ENCODE assay signal across 7 cellular contexts in the genomic region with DNA sequence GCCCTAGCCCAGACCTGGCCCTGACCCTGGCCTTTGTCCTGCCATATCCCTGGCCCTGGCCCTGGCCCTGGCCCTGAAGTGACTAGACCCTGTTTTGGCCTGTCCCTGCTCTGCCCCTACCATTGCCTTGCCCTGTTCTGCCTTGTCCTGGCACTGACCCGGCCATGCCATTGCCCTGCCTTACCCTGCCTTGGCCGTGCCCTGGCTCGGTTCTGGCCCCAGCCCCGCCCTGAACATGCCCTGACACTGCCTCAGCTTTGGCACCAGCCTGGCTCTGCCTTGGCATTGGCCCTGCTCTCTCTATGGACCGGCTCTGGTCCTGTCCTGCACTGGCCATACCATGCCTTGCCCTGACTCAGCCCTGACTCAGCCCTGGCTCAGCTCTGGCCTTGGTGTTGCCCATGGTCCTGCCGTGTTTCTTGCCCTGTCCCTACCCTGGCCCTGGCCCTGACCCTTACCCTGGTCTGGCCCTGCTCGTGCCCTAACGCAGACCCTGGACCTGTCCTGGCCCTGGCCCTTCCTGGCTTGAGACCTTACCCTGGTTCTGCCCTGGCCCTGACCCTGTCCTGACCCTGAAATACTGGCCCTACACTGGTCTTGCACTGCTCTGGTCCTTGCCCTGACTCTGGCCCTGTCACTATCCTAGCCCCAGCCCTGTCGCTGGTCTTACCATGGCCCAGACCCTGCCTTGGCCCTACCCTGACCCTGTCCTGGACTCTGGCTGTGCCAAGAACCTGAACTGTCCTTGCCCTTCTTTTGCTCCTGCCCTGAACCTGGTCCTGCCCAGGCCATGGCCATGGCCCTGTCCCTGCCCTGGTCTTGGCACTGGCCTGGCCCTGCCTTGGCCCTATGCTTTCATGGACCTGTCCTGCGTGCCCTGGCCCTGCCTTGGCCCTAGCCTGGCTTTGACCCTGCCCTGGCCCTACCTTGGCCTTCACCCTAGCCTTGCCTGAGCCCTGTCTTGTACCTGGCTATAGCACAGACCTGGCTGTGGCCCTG.
DNase-seq lines count a peak whose midpoint lies in the region; ATAC-seq and TF ChIP-seq lines count a peak whose summit lies in the region.
"Not testable (repeated sequence)": the region's sequence is repeated elsewhere in the genome, so short reads cannot be mapped to it uniquely, and the experiment has no call there.

No MANE protein-coding gene starts in this region.

- WGBS in esophagus squamous epithelium, 2 donors: 45 to 69% methylated on average over 8 to 9 of the region's 10 CpGs
- WGBS in upper lobe of left lung, 2 donors: 92 to 93% methylated on average over 8 to 10 of the region's 10 CpGs

- peak; percentile 44 for ATAC-seq in RWPE2 (ENCODE audit: low read depth)
- peak; percentile 27 for ATAC-seq in activated naive CD8-positive, alpha-beta T cell treated with anti-CD3 and anti-CD28 coated beads, Interleukin-2, amount 50 U/mL, for 24 hours
- peak; percentile 32 to 36 for ATAC-seq in lower lobe of right lung
- ATAC-seq in sciatic nerve: peak; percentile 9
- peak; percentile 3 to 50 for ATAC-seq in upper lobe of left lung (ENCODE audit: low FRiP score in 2 of 2)

- not testable (repeated sequence) for H3K4me1 ChIP-seq in RWPE2 (ENCODE audit: insufficient read depth, poor library complexity, severe bottlenecking); lower lobe of right lung; upper lobe of left lung
- peaks cover 0 to 34% (median 0%) of the 10 kb centered on the region in 3 donors for H3K4me1 ChIP-seq in esophagus squamous epithelium

- not testable (repeated sequence) for H3K4me3 ChIP-seq in RWPE2 (ENCODE audit: severe bottlenecking); esophagus squamous epithelium; lower lobe of right lung; upper lobe of left lung

- not testable (repeated sequence) for H3K9me3 ChIP-seq in RWPE2 (ENCODE audit: severe bottlenecking); esophagus squamous epithelium; lower lobe of right lung; upper lobe of left lung

- H3K9me3 Mint-ChIP-seq in activated naive CD8-positive, alpha-beta T cell treated with anti-CD3 and anti-CD28 coated beads, Interleukin-2, amount 50 U/mL, for 24 hours: not testable (repeated sequence)

- not testable (repeated sequence) for H3K36me3 ChIP-seq in RWPE2 (ENCODE audit: low read depth); esophagus squamous epithelium; lower lobe of right lung; upper lobe of left lung

- not testable (repeated sequence) for TF ChIP-seq EP300 in upper lobe of left lung (IDR thresholded peaks at IDR 0.05)

- not testable (repeated sequence) for H3K27ac ChIP-seq in RWPE2 (ENCODE audit: poor library complexity, severe bottlenecking); lower lobe of right lung; upper lobe of left lung
- peak overlapping the region; percentile 67 to 90 (median 83) for H3K27ac ChIP-seq in esophagus squamous epithelium

- not testable (repeated sequence) for H3K4me3 Mint-ChIP-seq in activated naive CD8-positive, alpha-beta T cell treated with anti-CD3 and anti-CD28 coated beads, Interleukin-2, amount 50 U/mL, for 24 hours

- intact Hi-C loops in esophagus squamous epithelium (cut with DNase I); lower lobe of right lung (cut with DNase I); sciatic nerve (cut with DNase I): not testable (repeated sequence)

- not testable (repeated sequence) for TF ChIP-seq CTCF in RWPE2 (IDR thresholded peaks at IDR 0.05; ENCODE audit: poor library complexity, severe bottlenecking); esophagus squamous epithelium (IDR thresholded peaks at IDR 0.05); lower lobe of right lung (IDR thresholded peaks at IDR 0.05); upper lobe of left lung (IDR thresholded peaks at IDR 0.05)

- H3K36me3 Mint-ChIP-seq in activated naive CD8-positive, alpha-beta T cell treated with anti-CD3 and anti-CD28 coated beads, Interleukin-2, amount 50 U/mL, for 24 hours (ENCODE audit: low read depth): not testable (repeated sequence)

- DNase-seq in RWPE2 (ENCODE audit: low spot score); activated naive CD8-positive, alpha-beta T cell treated with anti-CD3 and anti-CD28 coated beads, Interleukin-2, amount 50 U/mL, for 24 hours; esophagus squamous epithelium (lab: John Stamatoyannopoulos, UW); lower lobe of right lung; sciatic nerve (ENCODE audit: low spot score): not testable (repeated sequence)
- DNase-seq in islet precursor cell (peak; percentile 36), upper lobe of left lung (peak in 1 of 2 donors; percentile 52)

- H3K27ac Mint-ChIP-seq in activated naive CD8-positive, alpha-beta T cell treated with anti-CD3 and anti-CD28 coated beads, Interleukin-2, amount 50 U/mL, for 24 hours: not testable (repeated sequence)

- H3K4me1 Mint-ChIP-seq in activated naive CD8-positive, alpha-beta T cell treated with anti-CD3 and anti-CD28 coated beads, Interleukin-2, amount 50 U/mL, for 24 hours: not testable (repeated sequence)

- not testable (repeated sequence) for H3K27me3 ChIP-seq in RWPE2 (ENCODE audit: insufficient read depth, poor library complexity, severe bottlenecking); esophagus squamous epithelium; lower lobe of right lung (ENCODE audit: low read depth); upper lobe of left lung

- not testable (repeated sequence) for TF ChIP-seq POLR2A in esophagus squamous epithelium (IDR thresholded peaks at IDR 0.05); upper lobe of left lung (IDR thresholded peaks at IDR 0.05)

- H3K27me3 Mint-ChIP-seq in activated naive CD8-positive, alpha-beta T cell treated with anti-CD3 and anti-CD28 coated beads, Interleukin-2, amount 50 U/mL, for 24 hours: not testable (repeated sequence)
